12 cellular contexts compared by ENCODE assay signal in the genomic region with DNA sequence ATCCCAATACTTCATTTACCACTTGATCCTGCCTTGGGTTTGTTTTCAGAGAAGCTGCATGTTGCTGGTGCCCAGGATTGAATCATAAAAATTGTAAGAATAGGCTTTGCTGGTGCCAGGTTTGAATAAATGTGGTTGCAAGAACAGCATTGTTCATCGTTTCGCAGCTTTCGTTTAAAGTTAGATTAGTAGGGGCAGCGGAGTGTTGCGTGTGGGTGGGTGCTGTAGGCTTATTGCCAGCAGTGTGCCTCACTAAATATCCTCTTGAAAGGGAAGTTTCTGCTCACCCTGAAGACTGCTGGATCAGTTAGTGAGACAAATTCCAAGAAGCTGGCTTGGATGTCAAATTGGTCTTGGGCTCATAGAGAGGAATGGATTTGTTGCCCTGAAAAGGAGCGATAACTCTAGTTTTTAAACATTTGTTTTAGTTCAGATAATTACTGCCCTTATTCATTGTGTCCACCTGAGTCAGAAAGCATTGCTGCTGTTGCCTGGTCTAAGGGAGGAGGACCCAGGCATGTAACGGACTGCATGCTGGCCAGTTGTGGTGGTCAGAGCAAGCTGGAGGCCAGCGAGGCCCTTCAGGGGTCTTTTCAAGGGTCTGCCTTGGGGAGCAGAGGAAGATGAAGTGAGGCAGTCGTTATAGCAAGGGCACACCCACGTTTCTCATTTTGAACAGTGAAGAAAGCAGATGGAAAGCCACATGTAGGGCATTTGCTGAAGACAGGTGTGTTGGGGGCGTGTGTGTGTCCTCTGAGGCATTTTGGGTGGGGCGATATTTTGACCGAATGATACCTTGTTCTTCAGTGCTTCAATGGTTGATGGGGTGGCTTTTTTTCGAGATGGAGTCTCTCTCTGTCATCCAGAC. TPM values are rescaled to one million over a fixed set of nuclear protein-coding genes. Genes with fewer than 3 reads are reported as not detected.
DNase-seq lines count a peak whose midpoint lies in the region; ATAC-seq and TF ChIP-seq lines count a peak whose summit lies in the region.
"Had no signal": no experiment of that assay in that cellular context is flagged by ENCODE, and none has a peak within 500 bp of the region (broad histone marks: within the 10 kb centered on the region; RNA-seq: fewer than 3 reads in every experiment).

No MANE protein-coding gene starts in this region.

- H3K4me1 ChIP-seq in cardiac muscle cell (ENCODE audit: low read depth): peaks cover 7% of the 10 kb centered on the region

- intact Hi-C loops in cardiac septum (cut with DNase I): no loop called here

- no peak for TF ChIP-seq CTCF in cardiac muscle cell (IDR thresholded peaks at IDR 0.05; ENCODE audit: low read depth, low read length)
- no peak for TF ChIP-seq CTCF in glutamatergic neuron (IDR thresholded peaks at IDR 0.05; ENCODE audit: partially characterized antibody, unreplicated experiment)

- H3K27me3 ChIP-seq in cardiac muscle cell: no peaks in the 10 kb centered on the region
- H3K27me3 ChIP-seq: Peyer's patch, uterus had no signal

- H3K36me3 ChIP-seq in cardiac muscle cell: peaks cover 6% of the 10 kb centered on the region
- H3K36me3 ChIP-seq: uterus had no signal

- H3K36me3 Mint-ChIP-seq in activated T-cell treated with anti-CD3 and anti-CD28 coated beads, Interleukin-2, amount 50 U/mL, for 4 hours (ENCODE audit: insufficient read depth): peaks cover 21% of the 10 kb centered on the region
- no peaks in the 10 kb centered on the region for H3K36me3 Mint-ChIP-seq in glutamatergic neuron (ENCODE audit: unreplicated experiment)

- H3K9me3 Mint-ChIP-seq in activated T-cell treated with anti-CD3 and anti-CD28 coated beads, Interleukin-2, amount 50 U/mL, for 4 hours: no peaks in the 10 kb centered on the region
- peaks cover 2% of the 10 kb centered on the region for H3K9me3 Mint-ChIP-seq in glutamatergic neuron (ENCODE audit: unreplicated experiment)

- H3K9me3 ChIP-seq in cardiac muscle cell (ENCODE audit: low read depth): no peaks in the 10 kb centered on the region
- H3K9me3 ChIP-seq: Peyer's patch, uterus had no signal

- H3K4me3 Mint-ChIP-seq in activated T-cell treated with anti-CD3 and anti-CD28 coated beads, Interleukin-2, amount 50 U/mL, for 4 hours: peak overlapping the region; percentile 41
- H3K4me3 Mint-ChIP-seq in glutamatergic neuron (ENCODE audit: unreplicated experiment): peak overlapping the region; percentile 47

- DNase-seq in cardiac muscle cell (ENCODE audit: low read depth in 1 of 2, low spot score in 1 of 2) (peak in 1 of 2 donors; percentile 59), cardiac septum (ENCODE audit: low spot score) (no peak), glutamatergic neuron (no peak), superior temporal gyrus (ENCODE audit: extremely low spot score) (peak; percentile 30), H4 (ENCODE audit: low spot score) (no peak)
- DNase-seq in activated T-cell treated with anti-CD3 and anti-CD28 coated beads, Interleukin-2, amount 50 U/mL, for 4 hours: no peak
- DNase-seq: Peyer's patch, uterus had no signal

- H3K27me3 Mint-ChIP-seq in activated T-cell treated with anti-CD3 and anti-CD28 coated beads, Interleukin-2, amount 50 U/mL, for 4 hours (ENCODE audit: low read depth): no peaks in the 10 kb centered on the region
- peaks cover 2% of the 10 kb centered on the region for H3K27me3 Mint-ChIP-seq in glutamatergic neuron (ENCODE audit: unreplicated experiment)

- H3K4me3 ChIP-seq in cardiac muscle cell: no peak overlapping the region
- H3K4me3 ChIP-seq: Peyer's patch, uterus had no signal

- H3K4me1 Mint-ChIP-seq in activated T-cell treated with anti-CD3 and anti-CD28 coated beads, Interleukin-2, amount 50 U/mL, for 4 hours (ENCODE audit: low read depth): peaks cover 57% of the 10 kb centered on the region
- H3K4me1 Mint-ChIP-seq in glutamatergic neuron (ENCODE audit: low read depth, unreplicated experiment): peaks cover 17% of the 10 kb centered on the region

- peak; percentile 66 to 69 for ATAC-seq in activated T-cell treated with anti-CD3 and anti-CD28 coated beads, Interleukin-2, amount 50 U/mL, for 4 hours
- no peak for ATAC-seq in GM21576 (IDR thresholded peaks at IDR 0.05; ENCODE audit: unreplicated experiment)
- no peak for ATAC-seq in GM18870 (IDR thresholded peaks at IDR 0.05; ENCODE audit: unreplicated experiment)
- ATAC-seq: left lobe of liver had no signal

- peak overlapping the region; percentile 67 for H3K27ac Mint-ChIP-seq in glutamatergic neuron (ENCODE audit: unreplicated experiment)

- H3K27ac ChIP-seq in cardiac muscle cell: peak overlapping the region; percentile 6
- H3K27ac ChIP-seq: C4-2B, Peyer's patch, uterus had no signal

RNA-seq across cellular contexts. Expression of a gene that starts 8.5 kb away (rescaled TPM):
- total RNA-seq in cardiac muscle cell (180 and 224 TPM in 2 replicates), cardiac septum (115 TPM), glutamatergic neuron (ENCODE audit: unreplicated experiment) (536 TPM)
- 181 and 191 TPM in 2 replicates for polyA plus RNA-seq in cardiac muscle cell
- 100 to 1,000 TPM; 651 to 686 (median 684) TPM for total RNA-seq in activated T-cell treated with anti-CD3 and anti-CD28 coated beads, Interleukin-2, amount 50 U/mL, for 4 hours
- total RNA-seq in H4 (2014; rRNA removed; shearing (Covaris generic)): 107 and 109 TPM in 2 replicates

RNA-seq across cellular contexts. Expression of a gene that starts 37.3 kb away (rescaled TPM):
- 78.8 and 109 TPM in 2 replicates for total RNA-seq in cardiac muscle cell
- 108 and 162 TPM in 2 replicates for polyA plus RNA-seq in cardiac muscle cell
- total RNA-seq in cardiac septum: 114 TPM
- 10 to 100 TPM; 41.5 to 45.8 (median 44.3) TPM for total RNA-seq in activated T-cell treated with anti-CD3 and anti-CD28 coated beads, Interleukin-2, amount 50 U/mL, for 4 hours
- 129 TPM for total RNA-seq in glutamatergic neuron (ENCODE audit: unreplicated experiment)
- total RNA-seq in H4 (2014; rRNA removed; shearing (Covaris generic)): 9.9 and 11.8 TPM in 2 replicates

RNA-seq across cellular contexts. Expression of a gene that starts 38.6 kb away (rescaled TPM):
- 30.6 and 35.0 TPM in 2 replicates for total RNA-seq in cardiac muscle cell
- polyA plus RNA-seq in cardiac muscle cell: 70.8 and 84.1 TPM in 2 replicates
- total RNA-seq in cardiac septum: 24.9 TPM
- total RNA-seq in activated T-cell treated with anti-CD3 and anti-CD28 coated beads, Interleukin-2, amount 50 U/mL, for 4 hours: 100 to 1,000 TPM; 117 to 122 (median 120) TPM
- 35.1 TPM for total RNA-seq in glutamatergic neuron (ENCODE audit: unreplicated experiment)
- total RNA-seq in H4 (2014; rRNA removed; shearing (Covaris generic)): 21.4 and 29.6 TPM in 2 replicates

RNA-seq across cellular contexts. Expression of a gene that starts 55.3 kb away (rescaled TPM):
- 122 and 124 TPM in 2 replicates for total RNA-seq in cardiac muscle cell
- 132 and 146 TPM in 2 replicates for polyA plus RNA-seq in cardiac muscle cell
- 138 TPM for total RNA-seq in cardiac septum
- total RNA-seq in activated T-cell treated with anti-CD3 and anti-CD28 coated beads, Interleukin-2, amount 50 U/mL, for 4 hours: 100 to 1,000 TPM; 152 to 161 (median 158) TPM
- 227 TPM for total RNA-seq in glutamatergic neuron (ENCODE audit: unreplicated experiment)
- total RNA-seq in H4 (2014; rRNA removed; shearing (Covaris generic)): 24.3 and 31.0 TPM in 2 replicates

Comparison
In these comparisons a context has a peak if more than half of its experiments do, and no peak if none do; other contexts are left out.
1. ATAC-seq: peak in activated T-cell treated with anti-CD3 and anti-CD28 coated beads, Interleukin-2, amount 50 U/mL, for 4 hours (2 of 2); none in GM21576 (single experiment) and GM18870 (single experiment).